Comparison of ENCODE assay signal across 17 cellular contexts in genomic region chr9:120883608-120883996, GRCh38.
"Had no signal": no experiment of that assay in that cellular context is flagged by ENCODE, and none has a peak within 500 bp of the region (broad histone marks: within the 10 kb centered on the region; RNA-seq: fewer than 3 reads in every experiment).

No MANE protein-coding gene starts in this region.

- H3K9me3 Mint-ChIP-seq: activated naive CD4-positive, alpha-beta T cell treated with anti-CD3 and anti-CD28 coated beads, Interleukin-2, amount 10 ng/mL, durations not matched to agents 7 days and 5 days; stimulated activated naive CD8-positive, alpha-beta T cell treated with anti-CD3 and anti-CD28 coated beads, Interleukin-15, amount 100 ng/mL, for 72 hours had no signal

- H3K27me3 ChIP-seq: body of pancreas, right atrium auricular region, testis, upper lobe of left lung had no signal

- H3K4me3 Mint-ChIP-seq: activated naive CD4-positive, alpha-beta T cell treated with anti-CD3 and anti-CD28 coated beads, Interleukin-2, amount 10 ng/mL, durations not matched to agents 7 days and 5 days had no signal

- H3K36me3 ChIP-seq: lower lobe of right lung, right atrium auricular region, upper lobe of left lung, WERI-Rb-1 had no signal

- DNase-seq: activated CD8-positive, alpha-beta memory T cell treated with anti-CD3 and anti-CD28 coated beads for 24 hours; activated naive CD4-positive, alpha-beta T cell treated with anti-CD3 and anti-CD28 coated beads, Interleukin-2, amount 10 ng/mL, durations not matched to agents 7 days and 5 days; amygdala; caudate nucleus; erythroblast; left colon; lower lobe of right lung; stimulated activated naive CD8-positive, alpha-beta T cell treated with anti-CD3 and anti-CD28 coated beads, Interleukin-15, amount 100 ng/mL, for 72 hours; SW 1271; T1000; testis; upper lobe of left lung; WERI-Rb-1 had no signal

- H3K4me1 ChIP-seq: body of pancreas had no signal

- H3K27me3 Mint-ChIP-seq: activated naive CD4-positive, alpha-beta T cell treated with anti-CD3 and anti-CD28 coated beads, Interleukin-2, amount 10 ng/mL, durations not matched to agents 7 days and 5 days; stimulated activated naive CD8-positive, alpha-beta T cell treated with anti-CD3 and anti-CD28 coated beads, Interleukin-15, amount 100 ng/mL, for 72 hours had no signal

- H3K4me2 ChIP-seq: smooth muscle cell had no signal

- H3K27ac Mint-ChIP-seq: progenitor cell of endocrine pancreas had no signal

- H3K9me3 ChIP-seq: body of pancreas, lower lobe of right lung, right atrium auricular region, testis, upper lobe of left lung had no signal

- H3K27ac ChIP-seq: body of pancreas, lower lobe of right lung, right atrium auricular region, testis, upper lobe of left lung, WERI-Rb-1 had no signal

- ATAC-seq: body of pancreas, left colon, lower lobe of right lung had no signal

- H3K4me3 ChIP-seq: body of pancreas, lower lobe of right lung, right atrium auricular region, smooth muscle cell, testis, upper lobe of left lung had no signal
